In the genomic region with DNA sequence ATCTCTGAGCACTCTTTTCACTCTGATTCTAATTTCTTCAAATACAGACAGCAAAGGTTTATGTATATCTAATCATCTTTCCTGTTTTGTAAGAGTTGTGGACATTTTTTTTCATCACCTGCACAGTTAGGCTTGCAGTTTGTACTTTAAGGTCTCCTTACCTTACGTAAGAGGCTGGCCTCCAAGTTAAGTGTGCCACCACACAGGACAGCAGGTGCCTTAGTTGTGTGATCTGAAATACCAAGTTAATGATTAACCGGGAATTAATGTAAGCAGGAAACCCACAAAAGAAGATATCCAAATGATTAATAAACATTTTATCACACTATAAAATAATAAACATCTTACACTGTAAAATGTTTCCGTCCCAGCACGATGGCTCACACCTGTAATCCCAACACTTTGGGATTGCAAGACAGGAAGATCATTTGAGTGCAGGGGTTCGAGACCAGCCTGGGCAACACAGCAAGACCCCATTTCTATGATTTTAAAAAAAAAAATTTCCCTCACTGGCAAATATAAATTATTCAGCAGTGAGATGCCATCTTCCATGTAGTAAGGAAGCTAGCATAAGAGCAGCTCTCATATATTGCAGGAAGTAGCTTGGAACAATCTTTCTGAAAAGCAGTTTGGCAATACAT, we compare ENCODE assay signal across 1 cellular context.
TF ChIP-seq lines count a peak whose summit lies in the region.

No MANE protein-coding gene starts in this region.

TF ChIP-seq in K562, 482 proteins besides CTCF, POLR2A, EP300 and RAD21 (continued from another document):
- TF ChIP-seq, protein P1, sequence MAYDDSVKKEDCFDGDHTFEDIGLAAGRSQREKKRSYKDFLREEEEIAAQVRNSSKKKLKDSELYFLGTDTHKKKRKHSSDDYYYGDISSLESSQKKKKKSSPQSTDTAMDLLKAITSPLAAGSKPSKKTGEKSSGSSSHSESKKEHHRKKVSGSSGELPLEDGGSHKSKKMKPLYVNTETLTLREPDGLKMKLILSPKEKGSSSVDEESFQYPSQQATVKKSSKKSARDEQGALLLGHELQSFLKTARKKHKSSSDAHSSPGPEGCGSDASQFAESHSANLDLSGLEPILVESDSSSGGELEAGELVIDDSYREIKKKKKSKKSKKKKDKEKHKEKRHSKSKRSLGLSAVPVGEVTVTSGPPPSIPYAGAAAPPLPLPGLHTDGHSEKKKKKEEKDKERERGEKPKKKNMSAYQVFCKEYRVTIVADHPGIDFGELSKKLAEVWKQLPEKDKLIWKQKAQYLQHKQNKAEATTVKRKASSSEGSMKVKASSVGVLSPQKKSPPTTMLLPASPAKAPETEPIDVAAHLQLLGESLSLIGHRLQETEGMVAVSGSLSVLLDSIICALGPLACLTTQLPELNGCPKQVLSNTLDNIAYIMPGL (CRISPR knock-in tag; IDR thresholded peaks at IDR 0.05): no peak
- TF ChIP-seq PHB2 (IDR thresholded peaks at IDR 0.05; ENCODE audit: low read depth): no peak
- TF ChIP-seq, protein P2, sequence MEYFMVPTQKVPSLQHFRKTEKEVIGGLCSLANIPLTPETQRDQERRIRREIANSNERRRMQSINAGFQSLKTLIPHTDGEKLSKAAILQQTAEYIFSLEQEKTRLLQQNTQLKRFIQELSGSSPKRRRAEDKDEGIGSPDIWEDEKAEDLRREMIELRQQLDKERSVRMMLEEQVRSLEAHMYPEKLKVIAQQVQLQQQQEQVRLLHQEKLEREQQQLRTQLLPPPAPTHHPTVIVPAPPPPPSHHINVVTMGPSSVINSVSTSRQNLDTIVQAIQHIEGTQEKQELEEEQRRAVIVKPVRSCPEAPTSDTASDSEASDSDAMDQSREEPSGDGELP (CRISPR knock-in tag; IDR thresholded peaks at IDR 0.05; ENCODE audit: borderline replicate concordance): no peak
